Comparison of ENCODE assay signal across 14 cellular contexts in genomic region chr6:156991971-156992370, GRCh38.
DNase-seq lines count a peak whose midpoint lies in the region; ATAC-seq and TF ChIP-seq lines count a peak whose summit lies in the region.
"Had no signal": no experiment of that assay in that cellular context is flagged by ENCODE, and none has a peak within 500 bp of the region (broad histone marks: within the 10 kb centered on the region; RNA-seq: fewer than 3 reads in every experiment).

No MANE protein-coding gene starts in this region.

- no peaks in the 10 kb centered on the region for H3K36me3 ChIP-seq in left ventricle myocardium inferior
- H3K36me3 ChIP-seq in brain microvascular endothelial cell (replicated peaks) = no peaks in the 10 kb centered on the region
- H3K36me3 ChIP-seq in left lung = no peaks in the 10 kb centered on the region

- intact Hi-C loops in left ventricle myocardium inferior (cut with micrococcal nuclease) (no loop called here), Right ventricle myocardium inferior (cut with DNase I) (no loop called here), left lung (cut with DNase I) (no loop called here)

- H3K9me3 ChIP-seq in left ventricle myocardium inferior (replicated peaks) = no peaks in the 10 kb centered on the region
- H3K9me3 ChIP-seq in left lung = no peaks in the 10 kb centered on the region

- DNase-seq in left ventricle myocardium inferior (no peak), Right ventricle myocardium inferior (ENCODE audit: missing footprints) (no peak), brain microvascular endothelial cell (no peak), left lung (no peak), HK-2 (ENCODE audit: unreplicated experiment) (no peak), DMS79 (lab: John Stamatoyannopoulos, UW) (no peak), NCI-H1092 (lab: John Stamatoyannopoulos, UW) (no peak)
- DNase-seq in activated CD4-positive, CD25-positive, alpha-beta regulatory T cell (lab: John Stamatoyannopoulos, UW) = no peak
- DNase-seq: activated CD4-positive, CD25-positive, alpha-beta regulatory T cell treated with anti-CD3 and anti-CD28 coated beads, Interleukin-2, amount 50 U/mL, for 72 hours; amygdala; effector CD4-positive, alpha-beta T cell; MM.1S; stimulated activated CD4-positive, alpha-beta T cell treated with anti-CD3 and anti-CD28 coated beads, Interleukin-12 subunit alpha, Interleukin-12 subunit beta, amount 100 ng/mL, for 4 hours had no signal

- H3K4me3 ChIP-seq in left ventricle myocardium inferior = no peak overlapping the region
- H3K4me3 ChIP-seq in brain microvascular endothelial cell (ENCODE audit: low read depth, low read length) = no peak overlapping the region
- H3K4me3 ChIP-seq in left lung = no peak overlapping the region

- H3K27ac ChIP-seq in left ventricle myocardium inferior (replicated peaks) (peak overlapping the region; percentile 55), brain microvascular endothelial cell (peak overlapping the region; percentile 30), left lung (no peak overlapping the region)
- H3K27ac ChIP-seq: HL-60 had no signal

- in situ Hi-C loops in brain microvascular endothelial cell (cut with HindIII; ENCODE audit: low pct_ligation_motif_present, low sequenced_read_pairs) = no loop called here

- ATAC-seq in Right ventricle myocardium inferior (no peak), left lung (peak; percentile 40)

- H3K4me1 ChIP-seq in left ventricle myocardium inferior (peaks cover 72% of the 10 kb centered on the region), left lung (peaks cover 0 to 40% of the 10 kb centered on the region in 2 donors)

- H3K27me3 ChIP-seq in left ventricle myocardium inferior (ENCODE audit: low read depth) = no peaks in the 10 kb centered on the region
- no peaks in the 10 kb centered on the region for H3K27me3 ChIP-seq in brain microvascular endothelial cell (replicated peaks)
- H3K27me3 ChIP-seq in left lung = no peaks in the 10 kb centered on the region

- TF ChIP-seq CTCF in left ventricle myocardium inferior (IDR thresholded peaks at IDR 0.05; ENCODE audit: borderline replicate concordance) = no peak
- TF ChIP-seq CTCF in brain microvascular endothelial cell (IDR thresholded peaks at IDR 0.05; ENCODE audit: low read depth, low read length, missing control alignments) = no peak
- TF ChIP-seq CTCF in left lung (IDR thresholded peaks at IDR 0.05) = no peak

Comparison
In these comparisons a context has a peak if more than half of its experiments do, and no peak if none do; other contexts are left out.
1. H3K27ac ChIP-seq: peak in left ventricle myocardium inferior (single experiment) and brain microvascular endothelial cell (single experiment); none in left lung (0 of 2).